Comparison of ENCODE assay signal across 1 cellular context in the genomic region with DNA sequence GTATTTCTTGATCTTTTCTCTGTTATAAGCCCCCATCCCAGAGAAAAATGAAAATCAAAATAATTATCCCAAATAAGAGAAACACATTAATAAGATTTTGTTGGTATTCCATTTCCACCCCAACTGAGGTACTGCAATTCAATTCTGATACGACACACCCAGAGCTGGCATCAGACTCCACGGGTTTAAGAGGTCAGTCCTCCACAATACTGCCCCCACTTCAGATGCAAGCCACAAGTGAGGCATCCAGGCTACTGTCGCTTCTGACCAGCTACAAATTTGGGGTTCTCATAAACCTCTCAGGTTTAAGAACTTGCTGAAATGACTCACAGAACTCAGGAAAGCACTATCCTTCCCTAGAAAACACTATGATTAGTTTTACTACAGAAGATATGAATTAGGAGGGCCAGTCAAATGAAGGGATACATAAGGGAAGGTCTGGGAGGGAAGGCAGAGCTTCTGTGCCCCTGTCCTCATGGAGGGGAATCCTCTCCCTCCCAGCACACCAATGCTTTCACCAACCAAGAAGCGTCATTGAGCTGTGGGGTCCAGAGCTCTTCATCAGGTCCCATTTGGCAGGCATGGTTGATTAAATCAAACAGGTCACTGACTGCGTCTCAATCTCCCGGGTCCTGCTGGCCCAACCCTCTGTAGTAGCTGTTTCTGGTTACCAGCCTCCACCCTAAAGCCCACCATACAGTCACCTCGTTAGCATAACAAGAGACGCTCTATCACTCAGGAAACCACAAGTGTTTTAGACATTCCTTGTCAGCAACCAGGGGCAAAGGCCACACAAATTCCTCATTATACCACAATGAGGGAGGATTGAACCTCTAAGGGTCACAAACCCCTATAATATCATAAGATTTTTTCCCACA.
TF ChIP-seq lines count a peak whose summit lies in the region.

No MANE protein-coding gene starts in this region.

TF ChIP-seq in K562, 482 proteins besides CTCF, POLR2A, EP300 and RAD21:
- TF ChIP-seq NCOA1 (IDR thresholded peaks at IDR 0.05; ENCODE audit: low read depth) = no peak
- 0 out of 2 replicates have a peak, but pooled peaks have one; percentile 29 for TF ChIP-seq POLR2AphosphoS2 (IDR thresholded peaks at IDR 0.05; ENCODE audit: low read length)
TF ChIP-seq in K562: peak in this region for 1.
